Comparison of ENCODE assay signal across 34 cellular contexts in the genomic region with DNA sequence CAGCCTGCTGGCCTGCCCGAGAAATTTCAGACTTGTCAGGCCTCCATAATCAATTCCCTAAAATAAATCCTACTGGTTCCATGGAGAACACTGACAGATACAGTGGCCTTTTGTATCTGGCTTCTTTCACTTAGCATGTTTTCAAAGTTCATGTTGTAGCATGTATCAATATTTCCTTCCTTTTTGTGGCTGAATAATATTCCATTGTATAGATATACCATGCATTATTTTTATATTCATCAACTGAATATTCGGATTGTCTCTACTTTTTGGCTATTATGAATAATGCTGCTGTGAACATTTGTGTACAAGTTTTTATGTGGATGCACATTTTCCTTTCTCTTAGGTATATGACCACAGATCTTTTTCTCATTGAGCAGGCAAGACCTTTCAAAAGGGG. TPM values are rescaled to one million over a fixed set of nuclear protein-coding genes. Genes with fewer than 3 reads are reported as not detected.
"Had no signal": no experiment of that assay in that cellular context is flagged by ENCODE, and none has a peak within 500 bp of the region (broad histone marks: within the 10 kb centered on the region; RNA-seq: fewer than 3 reads in every experiment).

No MANE protein-coding gene starts in this region.

- H3K9me3 Mint-ChIP-seq: activated CD4-positive, alpha-beta T cell treated with anti-CD3 and anti-CD28 coated beads, Interleukin-2, amount 10 ng/mL, durations not matched to agents 24 days and 14 days; central memory CD8-positive, alpha-beta T cell had no signal

- H3K9me3 ChIP-seq: ascending aorta had no signal

- H3K27ac ChIP-seq: ascending aorta, cardiac muscle cell, VCaP had no signal

- DNase-seq: activated B cell treated with CpG ODN at 0.5 μM for 24 hours; activated CD4-positive, alpha-beta memory T cell treated with anti-CD3 and anti-CD28 coated beads for 36 hours; activated CD4-positive, alpha-beta T cell treated with anti-CD3 and anti-CD28 coated beads for 4 hours; activated CD4-positive, alpha-beta T cell treated with anti-CD3 and anti-CD28 coated beads, Interleukin-2, amount 10 ng/mL, durations not matched to agents 24 days and 14 days; activated CD4-positive, alpha-beta T cell treated with anti-CD3 and anti-CD28 coated beads, Interleukin-2, amount 50 U/mL, for 1 hour; activated CD4-positive, alpha-beta T cell treated with anti-CD3 and anti-CD28 coated beads, Interleukin-2, amount 50 U/mL, for 4 hours; activated CD4-positive, CD25-positive, alpha-beta regulatory T cell treated with anti-CD3 and anti-CD28 coated beads, Interleukin-2, amount 50 U/mL, for 72 hours; activated CD8-positive, alpha-beta memory T cell treated with anti-CD3 and anti-CD28 coated beads, Interleukin-2, amount 50 U/mL, for 4 hours; activated CD8-positive, alpha-beta T cell treated with anti-CD3 and anti-CD28 coated beads for 36 hours; activated effector memory CD4-positive, alpha-beta T cell treated with Interleukin-2 at 50 U/mL for 16 hours; activated gamma-delta T cell; activated naive CD4-positive, alpha-beta T cell treated with anti-CD3 and anti-CD28 coated beads, Interleukin-2, amount 10 ng/mL, durations not matched to agents 7 days and 5 days; activated naive CD4-positive, alpha-beta T cell treated with Interleukin-2 at 50 U/mL for 16 hours; activated naive CD8-positive, alpha-beta T cell treated with anti-CD3 and anti-CD28 coated beads, Interleukin-2, amount 10 ng/mL, durations not matched to agents 7 days and 5 days; activated naive CD8-positive, alpha-beta T cell treated with anti-CD3 and anti-CD28 coated beads, Interleukin-2, amount 50 U/mL, for 24 hours; activated T-cell treated with anti-CD3 and anti-CD28 coated beads for 4 hours; activated T-cell treated with anti-CD3 and anti-CD28 coated beads, Interleukin-2, amount 50 U/mL, for 1 hour; activated T-cell treated with anti-CD3 and anti-CD28 coated beads, Interleukin-2, amount 50 U/mL, for 4 hours; amygdala; anterior cingulate cortex; caudate nucleus; cerebellar nuclear complex; T-cell; T-helper 2 cell; T-helper 9 cell had no signal

- H3K27ac Mint-ChIP-seq: activated B cell treated with CpG ODN at 0.5 μM for 24 hours; activated CD4-positive, alpha-beta memory T cell treated with anti-CD3 and anti-CD28 coated beads for 36 hours; activated CD4-positive, alpha-beta T cell treated with anti-CD3 and anti-CD28 coated beads, Interleukin-2, amount 10 ng/mL, durations not matched to agents 24 days and 14 days; activated CD8-positive, alpha-beta T cell treated with anti-CD3 and anti-CD28 coated beads for 36 hours; activated naive CD4-positive, alpha-beta T cell treated with anti-CD3 and anti-CD28 coated beads, Interleukin-2, amount 10 ng/mL, durations not matched to agents 7 days and 5 days; activated naive CD4-positive, alpha-beta T cell treated with anti-CD3 and anti-CD28 coated beads, Interleukin-2, amount 50 U/mL, for 24 hours; activated naive CD8-positive, alpha-beta T cell; activated naive CD8-positive, alpha-beta T cell treated with anti-CD3 and anti-CD28 coated beads, Interleukin-2, amount 10 ng/mL, durations not matched to agents 7 days and 5 days; activated naive CD8-positive, alpha-beta T cell treated with anti-CD3 and anti-CD28 coated beads, Interleukin-2, amount 50 U/mL, for 24 hours; activated T-helper 2 cell treated with anti-CD3 and anti-CD28 coated beads, Interferon-gamma antibody, Interleukin-2, Interleukin-4, amounts not matched to agents 10 μg/mL and 5 μg/mL and 100 μg/mL, durations not matched to agents 14 hours and 24 hours and 36 hours; brain; T-cell; T-helper 2 cell treated with Interferon-gamma antibody and Interleukin-4, amounts not matched to agents 5 μg/mL and 100 μg/mL, for 36 hours had no signal

- H3K27me3 ChIP-seq: ascending aorta, cardiac muscle cell had no signal

- H3K36me3 ChIP-seq: ascending aorta, cardiac muscle cell had no signal

- H3K27me3 Mint-ChIP-seq: activated B cell treated with CpG ODN at 0.5 μM for 24 hours; activated CD4-positive, alpha-beta memory T cell treated with anti-CD3 and anti-CD28 coated beads for 36 hours; activated CD4-positive, alpha-beta T cell treated with anti-CD3 and anti-CD28 coated beads, Interleukin-2, amount 10 ng/mL, durations not matched to agents 24 days and 14 days; activated CD8-positive, alpha-beta T cell treated with anti-CD3 and anti-CD28 coated beads for 36 hours; activated naive CD4-positive, alpha-beta T cell treated with anti-CD3 and anti-CD28 coated beads, Interleukin-2, amount 10 ng/mL, durations not matched to agents 7 days and 5 days; activated naive CD4-positive, alpha-beta T cell treated with anti-CD3 and anti-CD28 coated beads, Interleukin-2, amount 50 U/mL, for 24 hours; activated naive CD8-positive, alpha-beta T cell; activated naive CD8-positive, alpha-beta T cell treated with anti-CD3 and anti-CD28 coated beads, Interleukin-2, amount 10 ng/mL, durations not matched to agents 7 days and 5 days; activated naive CD8-positive, alpha-beta T cell treated with anti-CD3 and anti-CD28 coated beads, Interleukin-2, amount 50 U/mL, for 24 hours; brain; central memory CD8-positive, alpha-beta T cell; T-cell had no signal

- H3K4me3 Mint-ChIP-seq: activated B cell treated with CpG ODN at 0.5 μM for 24 hours; activated CD4-positive, alpha-beta memory T cell treated with anti-CD3 and anti-CD28 coated beads for 36 hours; activated CD4-positive, alpha-beta T cell treated with anti-CD3 and anti-CD28 coated beads, Interleukin-2, amount 10 ng/mL, durations not matched to agents 24 days and 14 days; activated CD8-positive, alpha-beta T cell treated with anti-CD3 and anti-CD28 coated beads for 36 hours; activated naive CD4-positive, alpha-beta T cell treated with anti-CD3 and anti-CD28 coated beads, Interleukin-2, amount 10 ng/mL, durations not matched to agents 7 days and 5 days; activated naive CD8-positive, alpha-beta T cell; activated naive CD8-positive, alpha-beta T cell treated with anti-CD3 and anti-CD28 coated beads, Interleukin-2, amount 10 ng/mL, durations not matched to agents 7 days and 5 days; activated naive CD8-positive, alpha-beta T cell treated with anti-CD3 and anti-CD28 coated beads, Interleukin-2, amount 50 U/mL, for 24 hours; activated T-cell treated with anti-CD3 and anti-CD28 coated beads, Interleukin-2, amount 50 U/mL, for 4 hours; brain; central memory CD8-positive, alpha-beta T cell; T-cell; T-helper 2 cell treated with Interferon-gamma antibody and Interleukin-4, amounts not matched to agents 5 μg/mL and 100 μg/mL, for 36 hours had no signal

- ATAC-seq: activated CD8-positive, alpha-beta T cell treated with anti-CD3 and anti-CD28 coated beads for 36 hours; activated naive CD8-positive, alpha-beta T cell treated with anti-CD3 and anti-CD28 coated beads, Interleukin-2, amount 50 U/mL, for 24 hours; activated T-cell treated with anti-CD3 and anti-CD28 coated beads, Interleukin-2, amount 50 U/mL, for 4 hours; T-cell had no signal

- H3K4me3 ChIP-seq: ascending aorta, cardiac muscle cell had no signal

RNA-seq across cellular contexts. Expression of gene MISFA, which starts 24.1 kb away (rescaled TPM):
- total RNA-seq: ascending aorta had no signal
